In genomic region chr1:206380791-206381610, GRCh38 we compare ENCODE assay signal across 8 cellular contexts.
DNase-seq lines count a peak whose midpoint lies in the region; ATAC-seq, FAIRE-seq and TF ChIP-seq lines count a peak whose summit lies in the region.
"Not testable (repeated sequence)": the region's sequence is repeated elsewhere in the genome, so short reads cannot be mapped to it uniquely, and the experiment has no call there.

No MANE protein-coding gene starts in this region.

- H3K27ac ChIP-seq in transverse colon = peak overlapping the region; percentile 34 to 50 (median 38)

- H3K4me3 Mint-ChIP-seq in activated CD8-positive, alpha-beta T cell treated with anti-CD3 and anti-CD28 coated beads, Interleukin-2, amount 10 ng/mL, durations not matched to agents 7 days and 5 days = peak overlapping the region; percentile 60
- peak overlapping the region; percentile 40 for H3K4me3 Mint-ChIP-seq in natural killer cell

- H3K27ac Mint-ChIP-seq in activated CD8-positive, alpha-beta T cell treated with anti-CD3 and anti-CD28 coated beads, Interleukin-2, amount 10 ng/mL, durations not matched to agents 7 days and 5 days = peak overlapping the region; percentile 92
- H3K27ac Mint-ChIP-seq in natural killer cell = peak overlapping the region; percentile 67 to 86

- peak; percentile 79 for FAIRE-seq in RCC 7860 (lab: Jason Lieb, UNC)

- H3K36me3 ChIP-seq in transverse colon = not testable (repeated sequence)

- H3K4me1 Mint-ChIP-seq in activated CD8-positive, alpha-beta T cell treated with anti-CD3 and anti-CD28 coated beads, Interleukin-2, amount 10 ng/mL, durations not matched to agents 7 days and 5 days (ENCODE audit: low read depth) = peaks cover 17% of the 10 kb centered on the region
- H3K4me1 Mint-ChIP-seq in natural killer cell = not testable (repeated sequence)

- not testable (repeated sequence) for H3K27me3 ChIP-seq in transverse colon

- H3K4me1 ChIP-seq in transverse colon = not testable (repeated sequence)

- TF ChIP-seq EP300 in transverse colon (IDR thresholded peaks at IDR 0.05; ENCODE audit: low read depth) = not testable (repeated sequence)

- not testable (repeated sequence) for H3K9me3 ChIP-seq in transverse colon

- ATAC-seq in GM21390 (IDR thresholded peaks at IDR 0.05; ENCODE audit: unreplicated experiment) (peak; percentile 56), Right ventricle myocardium inferior (peak; percentile 77), natural killer cell (peak; percentile 48 to 68 (median 58))
- ATAC-seq in activated CD8-positive, alpha-beta T cell treated with anti-CD3 and anti-CD28 coated beads, Interleukin-2, amount 10 ng/mL, durations not matched to agents 7 days and 5 days = peak; percentile 55

- not testable (repeated sequence) for TF ChIP-seq POLR2A in transverse colon (IDR thresholded peaks at IDR 0.05)

- POLR2A ChIA-PET in activated CD8-positive, alpha-beta T cell treated with anti-CD3 and anti-CD28 coated beads, Interleukin-2, amount 10 ng/mL, durations not matched to agents 7 days and 5 days (lab: Charles Lee) = not testable (repeated sequence)

- H3K9me3 Mint-ChIP-seq in activated CD8-positive, alpha-beta T cell treated with anti-CD3 and anti-CD28 coated beads, Interleukin-2, amount 10 ng/mL, durations not matched to agents 7 days and 5 days (ENCODE audit: insufficient read depth); natural killer cell: not testable (repeated sequence)

- H3K27me3 Mint-ChIP-seq in activated CD8-positive, alpha-beta T cell treated with anti-CD3 and anti-CD28 coated beads, Interleukin-2, amount 10 ng/mL, durations not matched to agents 7 days and 5 days (ENCODE audit: low read depth); natural killer cell (ENCODE audit: low read depth in 2 of 2): not testable (repeated sequence)

- not testable (repeated sequence) for H3K4me3 ChIP-seq in choroid plexus epithelial cell (ENCODE audit: low read depth, low read length); transverse colon

- not testable (repeated sequence) for TF ChIP-seq CTCF in choroid plexus epithelial cell (conservative IDR thresholded peaks at IDR 0.05; ENCODE audit: low read depth, low read length); natural killer cell (IDR thresholded peaks at IDR 0.05); transverse colon (IDR thresholded peaks at IDR 0.05)

- DNase-seq in NCI-H1694 (lab: John Stamatoyannopoulos, UW) (peak; percentile 36), choroid plexus epithelial cell (ENCODE audit: low read depth) (peak; percentile 51), Right ventricle myocardium inferior (ENCODE audit: missing footprints) (peak; percentile 11), natural killer cell (peak; percentile 14)
- not testable (repeated sequence) for DNase-seq in RCC 7860 (ENCODE audit: low spot score); transverse colon
- peak; percentile 39 for DNase-seq in activated CD8-positive, alpha-beta T cell treated with anti-CD3 and anti-CD28 coated beads, Interleukin-2, amount 10 ng/mL, durations not matched to agents 7 days and 5 days

- in situ Hi-C loops in transverse colon (cut with MboI; ENCODE audit: low pct_ligation_motif_present in 1 of 4, low pct_unique_long_range_greater_than_20kb in 1 of 4, low sequenced_read_pairs in 3 of 4) = not testable (repeated sequence)

- intact Hi-C loops in Right ventricle myocardium inferior (cut with DNase I); natural killer cell (cut with micrococcal nuclease); transverse colon (cut with DNase I; ENCODE audit: low total_unique reads): not testable (repeated sequence)

- 46% methylated on average over 1 of the region's 7 CpGs; no CpG with 5 or more reads in 1 of the 2 donors for WGBS in transverse colon (ENCODE audit: low coverage in 1 of 2), 2 donors

- H3K36me3 Mint-ChIP-seq in activated CD8-positive, alpha-beta T cell treated with anti-CD3 and anti-CD28 coated beads, Interleukin-2, amount 10 ng/mL, durations not matched to agents 7 days and 5 days (ENCODE audit: low read depth); natural killer cell: not testable (repeated sequence)

- CTCF ChIA-PET in activated CD8-positive, alpha-beta T cell treated with anti-CD3 and anti-CD28 coated beads, Interleukin-2, amount 10 ng/mL, durations not matched to agents 7 days and 5 days (lab: Charles Lee) = not testable (repeated sequence)
